8 cellular contexts compared by ENCODE assay signal in the genomic region with DNA sequence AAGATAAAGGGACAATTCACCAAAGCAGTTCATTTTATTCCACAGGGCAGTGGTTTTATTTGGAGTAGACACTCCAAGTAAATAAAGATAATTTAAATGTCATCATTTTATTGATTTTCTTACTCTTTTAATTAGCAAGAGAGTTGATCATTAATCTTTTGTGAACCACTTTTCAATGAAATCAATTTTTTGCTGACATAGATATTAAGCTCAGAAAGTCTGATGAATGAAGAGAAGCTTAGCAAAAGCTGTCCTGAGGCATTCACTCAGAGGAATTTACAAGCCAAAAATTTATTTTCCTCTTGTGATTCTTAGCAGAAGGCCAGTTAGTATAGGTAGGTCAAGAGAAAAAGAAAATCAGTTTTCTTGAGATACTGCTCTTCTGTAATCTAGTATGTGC.
"Had no signal": no experiment of that assay in that cellular context is flagged by ENCODE, and none has a peak within 500 bp of the region (broad histone marks: within the 10 kb centered on the region; RNA-seq: fewer than 3 reads in every experiment).

No MANE protein-coding gene starts in this region.

- H3K4me2 ChIP-seq: GM23338, KMS-11 had no signal

- H2AFZ ChIP-seq: GM23338 had no signal

- DNase-seq: H9, HCEC 1CT, KBM-7 had no signal

- ATAC-seq: GM23338 had no signal

- H3K4me3 ChIP-seq: GM23338 had no signal

- H3K27ac ChIP-seq: KMS-11 had no signal

- FAIRE-seq: H1, H54, HTR-8/SVneo had no signal

- H3K9me3 Mint-ChIP-seq: GM23338, H9 had no signal

- H3K4me3 Mint-ChIP-seq: GM23338, H9 had no signal

- H3K9ac ChIP-seq: KMS-11 had no signal

- H3K27ac Mint-ChIP-seq: GM23338, H9 had no signal
